ENCODE assay signal across 28 cellular contexts in genomic region chr5:42035526-42035925, GRCh38.
"Had no signal": no experiment of that assay in that cellular context is flagged by ENCODE, and none has a peak within 500 bp of the region (broad histone marks: within the 10 kb centered on the region; RNA-seq: fewer than 3 reads in every experiment).

No MANE protein-coding gene starts in this region.

- DNase-seq: activated CD4-positive, alpha-beta memory T cell treated with anti-CD3 and anti-CD28 coated beads for 36 hours; activated CD4-positive, alpha-beta T cell treated with anti-CD3 and anti-CD28 coated beads for 36 hours; activated CD4-positive, alpha-beta T cell treated with anti-CD3 and anti-CD28 coated beads, Interleukin-2, amount 10 ng/mL, durations not matched to agents 24 days and 14 days; activated CD4-positive, CD25-positive, alpha-beta regulatory T cell; activated CD4-positive, CD25-positive, alpha-beta regulatory T cell treated with anti-CD3 and anti-CD28 coated beads, Interleukin-2, amount 50 U/mL, for 72 hours; activated CD8-positive, alpha-beta memory T cell treated with anti-CD3 and anti-CD28 coated beads, Interleukin-2, amount 10 ng/mL, durations not matched to agents 7 days and 5 days; activated CD8-positive, alpha-beta memory T cell treated with anti-CD3 and anti-CD28 coated beads, Interleukin-2, amount 50 U/mL, for 4 hours; activated CD8-positive, alpha-beta T cell treated with anti-CD3 and anti-CD28 coated beads, Interleukin-2, amount 10 ng/mL, durations not matched to agents 7 days and 5 days; activated effector memory CD4-positive, alpha-beta T cell treated with anti-CD3 and anti-CD28 coated beads, Interleukin-2, amount 50 U/mL, for 16 hours; activated naive CD4-positive, alpha-beta T cell treated with anti-CD3 and anti-CD28 coated beads for 36 hours; activated naive CD8-positive, alpha-beta T cell treated with anti-CD3 and anti-CD28 coated beads for 36 hours; activated naive CD8-positive, alpha-beta T cell treated with anti-CD3 and anti-CD28 coated beads, Interleukin-2, amount 50 U/mL, for 24 hours; activated T-cell treated with anti-CD3 and anti-CD28 coated beads, Interleukin-2, amount 50 U/mL, for 1 hour; activated T-cell treated with anti-CD3 and anti-CD28 coated beads, Interleukin-2, amount 50 U/mL, for 48 hours; adrenal gland; amygdala; aorta; body of pancreas; caudate nucleus; cerebellar nuclear complex; colonic mucosa; effector CD8-positive, alpha-beta T cell; foreskin fibroblast; gastrocnemius medialis; glutamatergic neuron; heart left ventricle; T-helper 2 cell had no signal

- ATAC-seq: activated CD4-positive, alpha-beta T cell treated with anti-CD3 and anti-CD28 coated beads for 36 hours; activated CD8-positive, alpha-beta memory T cell treated with anti-CD3 and anti-CD28 coated beads, Interleukin-2, amount 10 ng/mL, durations not matched to agents 7 days and 5 days; activated CD8-positive, alpha-beta T cell treated with anti-CD3 and anti-CD28 coated beads, Interleukin-2, amount 10 ng/mL, durations not matched to agents 7 days and 5 days; activated naive CD8-positive, alpha-beta T cell treated with anti-CD3 and anti-CD28 coated beads, Interleukin-2, amount 50 U/mL, for 24 hours; body of pancreas; esophagus mucosa; gastrocnemius medialis; heart left ventricle had no signal

- H3K27ac ChIP-seq: adrenal gland, body of pancreas, colonic mucosa, gastrocnemius medialis, heart left ventricle had no signal
